ENCODE assay signal across 26 cellular contexts in genomic region chr16:26826500-26826899, GRCh38.
"Had no signal": no experiment of that assay in that cellular context is flagged by ENCODE, and none has a peak within 500 bp of the region (broad histone marks: within the 10 kb centered on the region; RNA-seq: fewer than 3 reads in every experiment).

No MANE protein-coding gene starts in this region.

- H3K9me3 Mint-ChIP-seq: naive thymus-derived CD8-positive, alpha-beta T cell; nephron; stimulated activated effector memory CD8-positive, alpha-beta T cell treated with anti-CD3 and anti-CD28 coated beads, Interleukin-12 subunit alpha, Interleukin-12 subunit beta, amount 100 ng/mL, for 72 hours; stimulated activated naive CD8-positive, alpha-beta T cell treated with anti-CD3 and anti-CD28 coated beads, Interleukin-15, Interleukin-2, amounts not matched to agents 100 ng/mL and 50 ng/mL, for 24 hours had no signal

- H3K27me3 ChIP-seq: pancreas, suprapubic skin, upper lobe of right lung, uterus had no signal

- H3K4me1 Mint-ChIP-seq: naive thymus-derived CD8-positive, alpha-beta T cell; stimulated activated effector memory CD8-positive, alpha-beta T cell treated with anti-CD3 and anti-CD28 coated beads, Interleukin-12 subunit alpha, Interleukin-12 subunit beta, amount 100 ng/mL, for 72 hours had no signal

- H3K4me3 Mint-ChIP-seq: naive thymus-derived CD8-positive, alpha-beta T cell; nephron; stimulated activated effector memory CD8-positive, alpha-beta T cell treated with anti-CD3 and anti-CD28 coated beads, Interleukin-12 subunit alpha, Interleukin-12 subunit beta, amount 100 ng/mL, for 72 hours; stimulated activated naive CD8-positive, alpha-beta T cell treated with anti-CD3 and anti-CD28 coated beads, Interleukin-15, Interleukin-2, amounts not matched to agents 100 ng/mL and 50 ng/mL, for 24 hours had no signal

- ATAC-seq: left colon; left lung; lower lobe of right lung; naive thymus-derived CD8-positive, alpha-beta T cell; pancreas; right cardiac atrium; sciatic nerve; stimulated activated effector memory CD8-positive, alpha-beta T cell treated with anti-CD3 and anti-CD28 coated beads, Interleukin-12 subunit alpha, Interleukin-12 subunit beta, amount 100 ng/mL, for 72 hours; upper lobe of right lung had no signal

- H3K9me3 ChIP-seq: left lung, lower lobe of right lung, pancreas, prostate gland, suprapubic skin, thoracic aorta, tibial artery, upper lobe of right lung, uterus had no signal

- H3K4me3 ChIP-seq: left lung, lower lobe of right lung, pancreas, prostate gland, skin epidermis, suprapubic skin, thoracic aorta, tibial artery, upper lobe of right lung, uterus had no signal

- H3K27ac Mint-ChIP-seq: naive thymus-derived CD8-positive, alpha-beta T cell; nephron; stimulated activated effector memory CD8-positive, alpha-beta T cell treated with anti-CD3 and anti-CD28 coated beads, Interleukin-12 subunit alpha, Interleukin-12 subunit beta, amount 100 ng/mL, for 72 hours; stimulated activated naive CD8-positive, alpha-beta T cell treated with anti-CD3 and anti-CD28 coated beads, Interleukin-15, Interleukin-2, amounts not matched to agents 100 ng/mL and 50 ng/mL, for 24 hours had no signal

- DNase-seq: hippocampal formation; kidney glomerular epithelial cell; left colon; left lung; lower lobe of right lung; mammary epithelial cell; mesenchymal stem cell; naive thymus-derived CD8-positive, alpha-beta T cell; pancreas; posterior cingulate gyrus; retina; right cardiac atrium; stimulated activated CD4-positive, alpha-beta T cell treated with anti-CD3 and anti-CD28 coated beads, Interleukin-4, amount 100 ng/mL, for 24 hours; stimulated activated naive CD4-positive, alpha-beta T cell; tibial artery; trophoblast cell; upper lobe of right lung; uterus had no signal

- H3K27ac ChIP-seq: left lung, lower lobe of right lung, pancreas, prostate gland, skin epidermis, suprapubic skin, thoracic aorta, tibial artery, upper lobe of right lung, uterus had no signal

- H3K4me1 ChIP-seq: left lung, lower lobe of right lung, pancreas, prostate gland, suprapubic skin, tibial artery, upper lobe of right lung, uterus had no signal

- H3K36me3 Mint-ChIP-seq: naive thymus-derived CD8-positive, alpha-beta T cell; stimulated activated effector memory CD8-positive, alpha-beta T cell treated with anti-CD3 and anti-CD28 coated beads, Interleukin-12 subunit alpha, Interleukin-12 subunit beta, amount 100 ng/mL, for 72 hours had no signal

- H3K36me3 ChIP-seq: left lung, lower lobe of right lung, pancreas, prostate gland, suprapubic skin, thoracic aorta, tibial artery, upper lobe of right lung, uterus had no signal
